ENCODE assay signal across 11 cellular contexts in genomic region chr11:34640050-34640971, GRCh38. TPM values are rescaled to one million over a fixed set of nuclear protein-coding genes. Genes with fewer than 3 reads are reported as not detected.
DNase-seq lines count a peak whose midpoint lies in the region; ATAC-seq, FAIRE-seq and TF ChIP-seq lines count a peak whose summit lies in the region.
"Had no signal": no experiment of that assay in that cellular context is flagged by ENCODE, and none has a peak within 500 bp of the region (broad histone marks: within the 10 kb centered on the region; RNA-seq: fewer than 3 reads in every experiment).

No MANE protein-coding gene starts in this region.

- no peak overlapping the region for H3K27ac Mint-ChIP-seq in T-helper 17 cell
- H3K27ac Mint-ChIP-seq in activated naive CD4-positive, alpha-beta T cell treated with anti-CD3 and anti-CD28 coated beads, Interleukin-2, amount 10 ng/mL, durations not matched to agents 7 days and 5 days, result no peak overlapping the region

- H3K4me1 Mint-ChIP-seq in T-helper 17 cell, result no peaks in the 10 kb centered on the region
- H3K4me1 Mint-ChIP-seq in activated naive CD4-positive, alpha-beta T cell treated with anti-CD3 and anti-CD28 coated beads, Interleukin-2, amount 10 ng/mL, durations not matched to agents 7 days and 5 days, result no peaks in the 10 kb centered on the region

- H3K27ac ChIP-seq in kidney (ENCODE audit: low read depth in 2 of 2, low read length in 2 of 2), result peak overlapping the region; percentile 55 to 65
- H3K27ac ChIP-seq: BLaER1 treated with 17β-estradiol and CSF1 and Interleukin-3, amounts not matched to agents 10 nM and 100 nM had no signal

- TF ChIP-seq CTCF in kidney (IDR thresholded peaks at IDR 0.05; ENCODE audit: borderline replicate concordance, extremely low read depth, insufficient read depth) (no peak), lower leg skin (IDR thresholded peaks at IDR 0.05) (no peak)

- H3K36me3 Mint-ChIP-seq in T-helper 17 cell (ENCODE audit: low read depth), result no peaks in the 10 kb centered on the region
- H3K36me3 Mint-ChIP-seq in activated naive CD4-positive, alpha-beta T cell treated with anti-CD3 and anti-CD28 coated beads, Interleukin-2, amount 10 ng/mL, durations not matched to agents 7 days and 5 days, result no peaks in the 10 kb centered on the region
- H3K36me3 Mint-ChIP-seq: brain had no signal

- H3K4me3 Mint-ChIP-seq in T-helper 17 cell, result no peak overlapping the region
- no peak overlapping the region for H3K4me3 Mint-ChIP-seq in activated naive CD4-positive, alpha-beta T cell treated with anti-CD3 and anti-CD28 coated beads, Interleukin-2, amount 10 ng/mL, durations not matched to agents 7 days and 5 days

- peaks cover 24% of the 10 kb centered on the region for H3K27me3 Mint-ChIP-seq in T-helper 17 cell
- H3K27me3 Mint-ChIP-seq in activated naive CD4-positive, alpha-beta T cell treated with anti-CD3 and anti-CD28 coated beads, Interleukin-2, amount 10 ng/mL, durations not matched to agents 7 days and 5 days, result peaks cover 70% of the 10 kb centered on the region
- H3K27me3 Mint-ChIP-seq: brain had no signal

- in situ Hi-C loops in ACHN (cut with HindIII; ENCODE audit: low pct_ligation_motif_present, low pct_unique_long_range_greater_than_20kb, low sequenced_read_pairs), result no loop called here

- H3K9ac ChIP-seq in kidney (ENCODE audit: low read length in 2 of 2), result peak overlapping the region in 1 of 2 donors; percentile 31
- H3K9ac ChIP-seq: BLaER1 treated with 17β-estradiol and CSF1 and Interleukin-3, amounts not matched to agents 10 nM and 100 nM had no signal

- peaks cover 0 to 12% of the 10 kb centered on the region in 2 donors for H3K4me1 ChIP-seq in kidney (ENCODE audit: control insufficient read depth in 1 of 2, insufficient read depth in 1 of 2, low read depth in 1 of 2, low read length in 2 of 2)
- H3K4me1 ChIP-seq: BLaER1 treated with 17β-estradiol and CSF1 and Interleukin-3, amounts not matched to agents 10 nM and 100 nM had no signal

- intact Hi-C loops in kidney (cut with DNase I), result no loop called here
- intact Hi-C loops in lower leg skin (cut with DNase I; ENCODE audit: low total_unique reads), result no loop called here

- 41 to 48% methylated on average over 9 of the region's 9 CpGs for WGBS in lower leg skin, 2 donors

- peak; percentile 88 for DNase-seq in ACHN
- DNase-seq in NCI-H69 (lab: John Stamatoyannopoulos, UW), result peak; percentile 65
- DNase-seq in kidney, result peak; percentile 86
- no peak for DNase-seq in lower leg skin (ENCODE audit: low spot score in 2 of 2)
- no peak for DNase-seq in T-helper 17 cell
- DNase-seq in dedifferentiated amniotic fluid mesenchymal stem cell (ENCODE audit: extremely low spot score), result no peak
- no peak for DNase-seq in activated naive CD4-positive, alpha-beta T cell treated with anti-CD3 and anti-CD28 coated beads, Interleukin-2, amount 10 ng/mL, durations not matched to agents 7 days and 5 days
- DNase-seq: SHP77 had no signal

- CTCF ChIA-PET in activated naive CD4-positive, alpha-beta T cell treated with anti-CD3 and anti-CD28 coated beads, Interleukin-2, amount 10 ng/mL, durations not matched to agents 7 days and 5 days (lab: Charles Lee), result interaction anchor here (1.2 kb wide), 1 partner anchor 53 kb away, joined by 3 read pairs; no protein-coding TSS in a partner anchor

- H3K4me3 ChIP-seq in kidney (ENCODE audit: low read length in 2 of 2) (no peak overlapping the region), lower leg skin (ENCODE audit: low read depth, poor library complexity, severe bottlenecking) (no peak overlapping the region)
- H3K4me3 ChIP-seq: BLaER1 treated with 17β-estradiol and CSF1 and Interleukin-3, amounts not matched to agents 10 nM and 100 nM had no signal

- no peak for TF ChIP-seq POLR2A in lower leg skin (IDR thresholded peaks at IDR 0.05)

- no peaks in the 10 kb centered on the region for H3K36me3 ChIP-seq in kidney (ENCODE audit: control insufficient read depth in 1 of 2, insufficient read depth in 2 of 2, low read length in 2 of 2)
- H3K36me3 ChIP-seq: BLaER1 treated with 17β-estradiol and CSF1 and Interleukin-3, amounts not matched to agents 10 nM and 100 nM had no signal

- ATAC-seq in GM21825 (IDR thresholded peaks at IDR 0.05; ENCODE audit: unreplicated experiment) (peak; percentile 88), T-helper 17 cell (no peak)

- FAIRE-seq in kidney (lab: Jason Lieb, UNC), result no peak

- no peaks in the 10 kb centered on the region for H3K9me3 Mint-ChIP-seq in activated naive CD4-positive, alpha-beta T cell treated with anti-CD3 and anti-CD28 coated beads, Interleukin-2, amount 10 ng/mL, durations not matched to agents 7 days and 5 days
- H3K9me3 Mint-ChIP-seq: brain had no signal

- H3K9me3 ChIP-seq in kidney (ENCODE audit: control insufficient read depth in 1 of 2, low read length in 2 of 2) (no peaks in the 10 kb centered on the region), T-helper 17 cell (ENCODE audit: control insufficient read depth, low read length, poor library complexity, severe bottlenecking) (no peaks in the 10 kb centered on the region)
- H3K9me3 ChIP-seq: BLaER1 treated with 17β-estradiol and CSF1 and Interleukin-3, amounts not matched to agents 10 nM and 100 nM had no signal

RNA-seq across cellular contexts. Expression of gene EHF, which starts 19.4 kb away (rescaled TPM):
- total RNA-seq in kidney, result 65.5 TPM
- 4.7 TPM for polyA plus RNA-seq in kidney (ENCODE audit: insufficient read depth, low read depth, low replicate concordance)
- 100 to 1,000 TPM in 2 of 4 donors, 10 to 100 TPM in 2; 58.2 to 130 (median 86.3) TPM for total RNA-seq in lower leg skin
- total RNA-seq in T-helper 17 cell, result under 1 TPM; 0.34 to 0.65 TPM

Comparison
In these comparisons a context has a peak if more than half of its experiments do, and no peak if none do; other contexts are left out.
1. DNase-seq: peak in ACHN (single experiment), NCI-H69 (single experiment) and kidney (single experiment); none in lower leg skin (0 of 2), T-helper 17 cell (0 of 3), dedifferentiated amniotic fluid mesenchymal stem cell (single experiment) and activated naive CD4-positive, alpha-beta T cell treated with anti-CD3 and anti-CD28 coated beads, Interleukin-2, amount 10 ng/mL, durations not matched to agents 7 days and 5 days (single experiment).
2. RNA of gene EHF, which starts 19.4 kb away (total RNA-seq): 58.2 to 130 TPM in lower leg skin and 65.5 TPM in kidney (single experiment); 0.34 to 0.65 TPM in T-helper 17 cell; every median in the first group is over 10 times any median in the second.